16 cellular contexts compared by ENCODE assay signal in genomic region chr15:57769266-57769665, GRCh38.
A peak's percentile ranks its signal among the peaks of the same experiment; 100 is the strongest.
DNase-seq lines count a peak whose midpoint lies in the region; ATAC-seq and TF ChIP-seq lines count a peak whose summit lies in the region.
"Had no signal": no experiment of that assay in that cellular context is flagged by ENCODE, and none has a peak within 500 bp of the region (broad histone marks: within the 10 kb centered on the region; RNA-seq: fewer than 3 reads in every experiment).

No MANE protein-coding gene starts in this region.

- POLR2A ChIA-PET in activated CD8-positive, alpha-beta T cell treated with anti-CD3 and anti-CD28 coated beads, Interleukin-2, amount 10 ng/mL, durations not matched to agents 7 days and 5 days (lab: Charles Lee) = no interaction called here

- intact Hi-C loops in Right ventricle myocardium superior (cut with DNase I) = no loop called here
- intact Hi-C loops in vagina (cut with DNase I) = no loop called here

- no peaks in the 10 kb centered on the region for H3K27me3 ChIP-seq in vagina

- peak; percentile 83 for DNase-seq in AG10803 (ENCODE audit: low read depth)
- DNase-seq in T-helper 17 cell = no peak
- DNase-seq in Right ventricle myocardium superior = peak; percentile 83
- peak; percentile 17 for DNase-seq in pulmonary artery endothelial cell (ENCODE audit: low read depth, low spot score)
- no peak for DNase-seq in activated CD8-positive, alpha-beta T cell treated with anti-CD3 and anti-CD28 coated beads, Interleukin-2, amount 10 ng/mL, durations not matched to agents 7 days and 5 days
- no peak for DNase-seq in vagina (ENCODE audit: extremely low spot score in 2 of 2)
- DNase-seq: amygdala; immature natural killer cell; NCI-H1930; stimulated activated CD4-positive, alpha-beta T cell treated with anti-CD3 and anti-CD28 coated beads, Interleukin-2, amount 100 ng/mL, for 24 hours; T-helper 2 cell had no signal

- peaks cover 12% of the 10 kb centered on the region for H3K4me1 Mint-ChIP-seq in T-helper 17 cell
- peaks cover 20% of the 10 kb centered on the region for H3K4me1 Mint-ChIP-seq in activated CD8-positive, alpha-beta T cell treated with anti-CD3 and anti-CD28 coated beads, Interleukin-2, amount 10 ng/mL, durations not matched to agents 7 days and 5 days (ENCODE audit: low read depth)
- H3K4me1 Mint-ChIP-seq: neural crest cell had no signal

- peak overlapping the region; percentile 24 for H3K27ac Mint-ChIP-seq in T-helper 17 cell
- H3K27ac Mint-ChIP-seq in activated CD8-positive, alpha-beta T cell treated with anti-CD3 and anti-CD28 coated beads, Interleukin-2, amount 10 ng/mL, durations not matched to agents 7 days and 5 days = no peak overlapping the region
- H3K27ac Mint-ChIP-seq: immature natural killer cell; stimulated activated naive CD8-positive, alpha-beta T cell treated with anti-CD3 and anti-CD28 coated beads, Interleukin-15, Interleukin-2, amounts not matched to agents 100 ng/mL and 50 ng/mL, for 24 hours had no signal

- TF ChIP-seq CTCF in AG10803 (conservative IDR thresholded peaks at IDR 0.05; ENCODE audit: low read length) (no peak), vagina (IDR thresholded peaks at IDR 0.05) (no peak)

- ATAC-seq in T-helper 17 cell (no peak), Right ventricle myocardium superior (ENCODE audit: poor library complexity) (peak; percentile 95), HG03469 (IDR thresholded peaks at IDR 0.05; ENCODE audit: unreplicated experiment) (no peak), GM19467 (IDR thresholded peaks at IDR 0.05; ENCODE audit: unreplicated experiment) (no peak)
- no peak for ATAC-seq in activated CD8-positive, alpha-beta T cell treated with anti-CD3 and anti-CD28 coated beads, Interleukin-2, amount 10 ng/mL, durations not matched to agents 7 days and 5 days

- CTCF ChIA-PET in activated CD8-positive, alpha-beta T cell treated with anti-CD3 and anti-CD28 coated beads, Interleukin-2, amount 10 ng/mL, durations not matched to agents 7 days and 5 days (lab: Charles Lee) = interaction anchor here (0.8 to 4.4 kb wide), 4 partner anchors 11 to 91 kb away, joined by 3 to 26 read pairs (median 4); no protein-coding TSS in a partner anchor

- H3K9me3 Mint-ChIP-seq in activated CD8-positive, alpha-beta T cell treated with anti-CD3 and anti-CD28 coated beads, Interleukin-2, amount 10 ng/mL, durations not matched to agents 7 days and 5 days (ENCODE audit: insufficient read depth) = no peaks in the 10 kb centered on the region
- H3K9me3 Mint-ChIP-seq: immature natural killer cell; stimulated activated naive CD8-positive, alpha-beta T cell treated with anti-CD3 and anti-CD28 coated beads, Interleukin-15, Interleukin-2, amounts not matched to agents 100 ng/mL and 50 ng/mL, for 24 hours had no signal

- H3K27me3 Mint-ChIP-seq in T-helper 17 cell = no peaks in the 10 kb centered on the region
- peaks cover 4% of the 10 kb centered on the region for H3K27me3 Mint-ChIP-seq in activated CD8-positive, alpha-beta T cell treated with anti-CD3 and anti-CD28 coated beads, Interleukin-2, amount 10 ng/mL, durations not matched to agents 7 days and 5 days (ENCODE audit: low read depth)
- H3K27me3 Mint-ChIP-seq: stimulated activated naive CD8-positive, alpha-beta T cell treated with anti-CD3 and anti-CD28 coated beads, Interleukin-15, Interleukin-2, amounts not matched to agents 100 ng/mL and 50 ng/mL, for 24 hours had no signal

- no peaks in the 10 kb centered on the region for H3K4me1 ChIP-seq in vagina

- H3K9me3 ChIP-seq in T-helper 17 cell (ENCODE audit: control insufficient read depth, low read length, poor library complexity, severe bottlenecking) (no peaks in the 10 kb centered on the region), vagina (no peaks in the 10 kb centered on the region)
- H3K9me3 ChIP-seq: BLaER1 treated with 17β-estradiol and CSF1 and Interleukin-3, amounts not matched to agents 10 nM and 100 nM had no signal

- H3K36me3 Mint-ChIP-seq in T-helper 17 cell (ENCODE audit: low read depth) = peaks cover 2% of the 10 kb centered on the region
- no peaks in the 10 kb centered on the region for H3K36me3 Mint-ChIP-seq in activated CD8-positive, alpha-beta T cell treated with anti-CD3 and anti-CD28 coated beads, Interleukin-2, amount 10 ng/mL, durations not matched to agents 7 days and 5 days (ENCODE audit: low read depth)

- no peak overlapping the region for H3K4me3 Mint-ChIP-seq in T-helper 17 cell
- no peak overlapping the region for H3K4me3 Mint-ChIP-seq in activated CD8-positive, alpha-beta T cell treated with anti-CD3 and anti-CD28 coated beads, Interleukin-2, amount 10 ng/mL, durations not matched to agents 7 days and 5 days
- H3K4me3 Mint-ChIP-seq: immature natural killer cell; neural crest cell; stimulated activated naive CD8-positive, alpha-beta T cell treated with anti-CD3 and anti-CD28 coated beads, Interleukin-15, Interleukin-2, amounts not matched to agents 100 ng/mL and 50 ng/mL, for 24 hours had no signal

- no peak overlapping the region for H3K27ac ChIP-seq in vagina
- H3K27ac ChIP-seq: BLaER1 treated with 17β-estradiol and CSF1 and Interleukin-3, amounts not matched to agents 10 nM and 100 nM had no signal

- TF ChIP-seq POLR2A in vagina (IDR thresholded peaks at IDR 0.05) = no peak

- no peak overlapping the region for H3K4me3 ChIP-seq in AG10803 (ENCODE audit: low read length)
- no peak overlapping the region for H3K4me3 ChIP-seq in vagina
- H3K4me3 ChIP-seq: BLaER1 treated with 17β-estradiol and CSF1 and Interleukin-3, amounts not matched to agents 10 nM and 100 nM had no signal

- H3K36me3 ChIP-seq in vagina = no peaks in the 10 kb centered on the region
- H3K36me3 ChIP-seq: BLaER1 treated with 17β-estradiol and CSF1 and Interleukin-3, amounts not matched to agents 10 nM and 100 nM had no signal

Comparison
In these comparisons a context has a peak if more than half of its experiments do, and no peak if none do; other contexts are left out.
1. DNase-seq: peak in AG10803 (single experiment), Right ventricle myocardium superior (single experiment) and pulmonary artery endothelial cell (single experiment); none in T-helper 17 cell (0 of 3), activated CD8-positive, alpha-beta T cell treated with anti-CD3 and anti-CD28 coated beads, Interleukin-2, amount 10 ng/mL, durations not matched to agents 7 days and 5 days (single experiment) and vagina (0 of 2).